ENCODE assay signal across 15 cellular contexts in the genomic region with DNA sequence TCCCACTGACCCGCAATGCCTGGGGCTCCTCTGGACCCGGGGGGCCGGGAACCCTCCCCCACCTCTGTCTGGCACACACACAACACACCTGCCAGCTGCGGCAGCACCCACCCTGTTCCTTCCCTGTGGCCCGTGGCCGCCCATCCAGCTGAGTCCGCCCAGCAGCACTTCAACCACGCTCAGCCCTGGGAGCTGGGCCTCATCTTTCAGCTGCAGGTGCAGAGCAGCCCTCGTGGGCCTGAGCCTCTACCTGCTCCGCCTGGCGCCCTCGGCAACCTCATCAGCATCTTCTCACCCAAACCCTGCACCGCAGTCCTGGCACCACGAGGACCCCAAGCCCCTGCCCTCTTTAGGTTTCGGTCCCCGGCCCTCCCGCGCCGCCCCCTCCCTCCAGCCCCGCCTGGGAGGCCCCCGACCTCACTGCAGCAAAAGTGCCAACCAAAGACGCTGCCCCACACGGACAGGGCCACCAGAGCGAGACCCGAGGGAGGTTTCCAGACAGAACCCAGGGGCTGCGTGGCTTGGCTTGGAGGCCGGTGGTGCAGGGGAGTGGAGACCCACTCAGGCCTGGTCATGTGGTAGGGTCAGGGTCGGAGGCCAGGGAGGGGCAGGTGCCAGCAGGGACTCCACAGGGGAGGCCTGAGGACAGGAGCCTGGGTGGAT. TPM values are rescaled to one million over a fixed set of nuclear protein-coding genes. Genes with fewer than 3 reads are reported as not detected.
DNase-seq lines count a peak whose midpoint lies in the region; ATAC-seq and TF ChIP-seq lines count a peak whose summit lies in the region.
"Had no signal": no experiment of that assay in that cellular context is flagged by ENCODE, and none has a peak within 500 bp of the region (broad histone marks: within the 10 kb centered on the region; RNA-seq: fewer than 3 reads in every experiment).

No MANE protein-coding gene starts in this region.

- no peak overlapping the region for H3K4me3 ChIP-seq in BLaER1 treated with 17β-estradiol and CSF1 and Interleukin-3, amounts not matched to agents 10 nM and 100 nM
- H3K4me3 ChIP-seq in HEK293 (ENCODE audit: low read depth, low read length) (no peak overlapping the region), mucosa of descending colon (no peak overlapping the region), PC-9 (no peak overlapping the region)
- H3K4me3 ChIP-seq: hepatocyte had no signal

- peak overlapping the region in 1 of 11 experiments; percentile 28; a peak in 1 of 22 replicates for H3K27ac ChIP-seq in BLaER1 treated with 17β-estradiol and CSF1 and Interleukin-3, amounts not matched to agents 10 nM and 100 nM
- H3K27ac ChIP-seq in HEK293 (ENCODE audit: extremely low read depth, low read depth, low read length) (no peak overlapping the region), PC-9 (no peak overlapping the region)
- H3K27ac ChIP-seq: hepatocyte, neutrophil had no signal

- CTCF ChIA-PET in HEK293 (lab: Yijun Ruan, JAX), result no interaction called here
- CTCF ChIA-PET in PC-9 (lab: Charles Lee), result no interaction called here

- H2AFZ ChIP-seq in PC-9, result no peak overlapping the region
- H2AFZ ChIP-seq: hepatocyte had no signal

- 0 out of 22 replicates have a peak, but pooled peaks cover 0 to 4% (median 0%) of the 10 kb centered on the region in 11 experiments for H3K36me3 ChIP-seq in BLaER1 treated with 17β-estradiol and CSF1 and Interleukin-3, amounts not matched to agents 10 nM and 100 nM
- H3K36me3 ChIP-seq in HEK293 (ENCODE audit: control insufficient read depth in 2 of 2, insufficient read depth in 1 of 2, low read length in 2 of 2), result no peaks in the 10 kb centered on the region
- no peaks in the 10 kb centered on the region for H3K36me3 ChIP-seq in mucosa of descending colon (ENCODE audit: low read depth)
- no peaks in the 10 kb centered on the region for H3K36me3 ChIP-seq in PC-9 (ENCODE audit: low read depth)
- H3K36me3 ChIP-seq: neutrophil had no signal

- H3F3A ChIP-seq in PC-9 (ENCODE audit: insufficient read depth, low read depth), result no peaks in the 10 kb centered on the region

- DNase-seq in SHP77 (lab: John Stamatoyannopoulos, UW), result peak; percentile 58 to 67
- DNase-seq in mucosa of descending colon, result peak in 2 of 3 donors; percentile 23 to 43
- DNase-seq in SKM-1 treated with dmso at 0.1 percent for 144 hours (lab: John Stamatoyannopoulos, UW; ENCODE audit: unreplicated experiment), result no peak
- no peak for DNase-seq in HCEC 1CT
- DNase-seq in PC-9, result no peak
- DNase-seq: amniotic stem cell; DMS 273 treated with DMSO at 0.1 percent for 48 hours; NCI-H524 treated with DMSO at 0.1 percent for 48 hours; stimulated activated CD4-positive, alpha-beta T cell treated with anti-CD3 and anti-CD28 coated beads, Interleukin-4, amount 100 ng/mL, for 4 hours had no signal

- H3K9me2 ChIP-seq in PC-9 (ENCODE audit: insufficient read depth), result no peaks in the 10 kb centered on the region

- no peaks in the 10 kb centered on the region for H3K27me3 ChIP-seq in BLaER1 treated with 17β-estradiol and CSF1 and Interleukin-3, amounts not matched to agents 10 nM and 100 nM
- no peaks in the 10 kb centered on the region for H3K27me3 ChIP-seq in PC-9 (ENCODE audit: insufficient read depth, low read depth)
- H3K27me3 ChIP-seq: hepatocyte, neutrophil had no signal

- intact Hi-C loops in mucosa of descending colon (cut with DNase I, micrococcal nuclease) (no loop called here), PC-9 (cut with micrococcal nuclease; ENCODE audit: unreplicated experiment) (no loop called here)

- peaks cover 0 to 10% (median 0%) of the 10 kb centered on the region in 11 experiments; a peak in 5 of 22 replicates for H4K20me1 ChIP-seq in BLaER1 treated with 17β-estradiol and CSF1 and Interleukin-3, amounts not matched to agents 10 nM and 100 nM
- no peaks in the 10 kb centered on the region; the same call in 1 of the 2 replicates for H4K20me1 ChIP-seq in PC-9 (ENCODE audit: insufficient read depth)

- H3K79me2 ChIP-seq in PC-9 (ENCODE audit: low read depth), result no peaks in the 10 kb centered on the region
- H3K79me2 ChIP-seq: hepatocyte had no signal

- H3K9me3 ChIP-seq in BLaER1 treated with 17β-estradiol and CSF1 and Interleukin-3, amounts not matched to agents 10 nM and 100 nM (replicated peaks in 1 of 11), result no peaks in the 10 kb centered on the region
- H3K9me3 ChIP-seq in HEK293 (ENCODE audit: control insufficient read depth, insufficient read depth, low read depth, low read length) (no peaks in the 10 kb centered on the region), mucosa of descending colon (no peaks in the 10 kb centered on the region), PC-9 (ENCODE audit: insufficient read depth, low read depth) (no peaks in the 10 kb centered on the region)

- TF ChIP-seq CTCF in HEK293 (tag by site-specific recombination; IDR thresholded peaks at IDR 0.05), result no peak
- no peak for TF ChIP-seq CTCF in mucosa of descending colon (IDR thresholded peaks at IDR 0.05)
- no peak for TF ChIP-seq CTCF in PC-9 (conservative IDR thresholded peaks at IDR 0.05)

- no TSS peak for BruUV-seq in PC-9 (replicated peaks; lab: Mats Ljungman, UMichigan)

- peak overlapping the region; percentile 16 to 90 (median 71); a peak in 20 of 22 replicates for H3K4me2 ChIP-seq in BLaER1 treated with 17β-estradiol and CSF1 and Interleukin-3, amounts not matched to agents 10 nM and 100 nM
- no peak overlapping the region for H3K4me2 ChIP-seq in PC-9
- H3K4me2 ChIP-seq: hepatocyte had no signal

- no peak for ATAC-seq in mucosa of descending colon
- ATAC-seq: activated CD4-positive, CD25-positive, alpha-beta regulatory T cell treated with anti-CD3 and anti-CD28 coated beads, Interleukin-2, amount 50 U/mL, for 24 hours had no signal

- POLR2A ChIA-PET in HEK293 (lab: Yijun Ruan, JAX) (no interaction called here), PC-9 (lab: Charles Lee; ENCODE audit: unreplicated experiment) (no interaction called here)

- H3K9ac ChIP-seq in BLaER1 treated with 17β-estradiol and CSF1 and Interleukin-3, amounts not matched to agents 10 nM and 100 nM, result peak overlapping the region in 4 of 11 experiments; percentile 32 to 47 (median 37); a peak in 4 of 22 replicates

- peaks cover 30 to 63% (median 52%) of the 10 kb centered on the region in 10 experiments for H3K4me1 ChIP-seq in BLaER1 treated with 17β-estradiol and CSF1 and Interleukin-3, amounts not matched to agents 10 nM and 100 nM
- H3K4me1 ChIP-seq in HEK293 (ENCODE audit: control insufficient read depth, insufficient read depth, low read length) (no peaks in the 10 kb centered on the region), mucosa of descending colon (ENCODE audit: low read depth) (peaks cover 2% of the 10 kb centered on the region), PC-9 (replicated peaks; ENCODE audit: insufficient read depth) (no peaks in the 10 kb centered on the region)

TF ChIP-seq in HEK293, 187 proteins besides CTCF, POLR2A, EP300 and RAD21:
- TF ChIP-seq KLF10 (tag by site-specific recombination; IDR thresholded peaks at IDR 0.05) (no peak), ZNF777 (tag by site-specific recombination; IDR thresholded peaks at IDR 0.05; ENCODE audit: borderline replicate concordance) (no peak), ZNF404 (tag by site-specific recombination; IDR thresholded peaks at IDR 0.05) (no peak), ZNF660 (tag by site-specific recombination; IDR thresholded peaks at IDR 0.05) (no peak), ZNF157 (tag by site-specific recombination; IDR thresholded peaks at IDR 0.05) (no peak), ZFP37 (tag by site-specific recombination; IDR thresholded peaks at IDR 0.05) (no peak), GLIS1 (tag by site-specific recombination; IDR thresholded peaks at IDR 0.05) (peak; percentile 35; the same call in 1 of the 2 replicates), ZNF785 (tag by site-specific recombination; IDR thresholded peaks at IDR 0.05) (no peak)
- TF ChIP-seq, protein P1, sequence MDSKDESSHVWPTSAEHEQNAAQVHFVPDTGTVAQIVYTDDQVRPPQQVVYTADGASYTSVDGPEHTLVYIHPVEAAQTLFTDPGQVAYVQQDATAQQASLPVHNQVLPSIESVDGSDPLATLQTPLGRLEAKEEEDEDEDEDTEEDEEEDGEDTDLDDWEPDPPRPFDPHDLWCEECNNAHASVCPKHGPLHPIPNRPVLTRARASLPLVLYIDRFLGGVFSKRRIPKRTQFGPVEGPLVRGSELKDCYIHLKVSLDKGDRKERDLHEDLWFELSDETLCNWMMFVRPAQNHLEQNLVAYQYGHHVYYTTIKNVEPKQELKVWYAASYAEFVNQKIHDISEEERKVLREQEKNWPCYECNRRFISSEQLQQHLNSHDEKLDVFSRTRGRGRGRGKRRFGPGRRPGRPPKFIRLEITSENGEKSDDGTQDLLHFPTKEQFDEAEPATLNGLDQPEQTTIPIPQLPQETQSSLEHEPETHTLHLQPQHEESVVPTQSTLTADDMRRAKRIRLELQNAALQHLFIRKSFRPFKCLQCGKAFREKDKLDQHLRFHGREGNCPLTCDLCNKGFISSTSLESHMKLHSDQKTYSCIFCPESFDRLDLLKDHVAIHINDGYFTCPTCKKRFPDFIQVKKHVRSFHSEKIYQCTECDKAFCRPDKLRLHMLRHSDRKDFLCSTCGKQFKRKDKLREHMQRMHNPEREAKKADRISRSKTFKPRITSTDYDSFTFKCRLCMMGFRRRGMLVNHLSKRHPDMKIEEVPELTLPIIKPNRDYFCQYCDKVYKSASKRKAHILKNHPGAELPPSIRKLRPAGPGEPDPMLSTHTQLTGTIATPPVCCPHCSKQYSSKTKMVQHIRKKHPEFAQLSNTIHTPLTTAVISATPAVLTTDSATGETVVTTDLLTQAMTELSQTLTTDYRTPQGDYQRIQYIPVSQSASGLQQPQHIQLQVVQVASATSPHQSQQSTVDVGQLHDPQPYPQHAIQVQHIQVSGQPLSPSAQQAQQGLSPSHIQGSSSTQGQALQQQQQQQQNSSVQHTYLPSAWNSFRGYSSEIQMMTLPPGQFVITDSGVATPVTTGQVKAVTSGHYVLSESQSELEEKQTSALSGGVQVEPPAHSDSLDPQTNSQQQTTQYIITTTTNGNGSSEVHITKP (tag by site-specific recombination; IDR thresholded peaks at IDR 0.05), result 0 out of 2 replicates have a peak, but pooled peaks have one; percentile 15
TF ChIP-seq in HEK293: peak in this region for 2.

RNA-seq across cellular contexts. Expression of a gene that starts 39.4 kb away (rescaled TPM):
- total RNA-seq in mucosa of descending colon, result 10 to 100 TPM; 39.4 to 56.7 (median 40.1) TPM
- total RNA-seq in PC-9 (2021), result 23.7 and 38.5 TPM in 2 replicates

RNA-seq across cellular contexts. Expression of a gene that starts 39.6 kb away (rescaled TPM):
- total RNA-seq in mucosa of descending colon, result 10 to 100 TPM; 18.0 to 41.5 (median 27.2) TPM
- total RNA-seq in PC-9 (2021), result 10.5 and 22.8 TPM in 2 replicates
- total RNA-seq: RPMI7951 had no signal

RNA-seq across cellular contexts. Expression of a gene that starts 57.6 kb away (rescaled TPM):
- total RNA-seq in mucosa of descending colon (100 to 1,000 TPM in 1 of 3 donors, 10 to 100 TPM in 2; 36.7 to 127 (median 74.8) TPM), PC-9 (2021) (5.4 and 5.9 TPM in 2 replicates)
- total RNA-seq: RPMI7951 had no signal

Comparison
In these comparisons a context has a peak if more than half of its experiments do, and no peak if none do; other contexts are left out.
1. DNase-seq: peak in SHP77 (2 of 2) and mucosa of descending colon (2 of 3); none in SKM-1 treated with dmso at 0.1 percent for 144 hours (single experiment), HCEC 1CT (single experiment) and PC-9 (0 of 2).